In genomic region chr14:86543531-86543930, GRCh38 we compare ENCODE assay signal across 29 cellular contexts.
"Had no signal": no experiment of that assay in that cellular context is flagged by ENCODE, and none has a peak within 500 bp of the region (broad histone marks: within the 10 kb centered on the region; RNA-seq: fewer than 3 reads in every experiment).

No MANE protein-coding gene starts in this region.

- H3K4me1 ChIP-seq: breast epithelium, gastroesophageal sphincter, heart right ventricle, testis had no signal

- H3K9me3 ChIP-seq: breast epithelium, gastroesophageal sphincter, heart right ventricle, testis, uterus had no signal

- DNase-seq: activated B cell treated with CpG ODN at 0.5 μM for 24 hours; activated CD4-positive, alpha-beta T cell treated with anti-CD3 and anti-CD28 coated beads for 36 hours; activated CD4-positive, alpha-beta T cell treated with anti-CD3 and anti-CD28 coated beads, Interleukin-2, amount 50 U/mL, for 4 hours; activated CD8-positive, alpha-beta memory T cell treated with anti-CD3 and anti-CD28 coated beads for 24 hours; activated CD8-positive, alpha-beta memory T cell treated with anti-CD3 and anti-CD28 coated beads, Interleukin-2, amount 50 U/mL, for 4 hours; activated naive CD4-positive, alpha-beta T cell; activated naive CD8-positive, alpha-beta T cell treated with anti-CD3 and anti-CD28 coated beads for 36 hours; activated T-cell treated with anti-CD3 and anti-CD28 coated beads, Interleukin-2, amount 50 U/mL, for 24 hours; amniotic stem cell; dorsolateral prefrontal cortex; effector memory CD8-positive, alpha-beta T cell; heart right ventricle; islet precursor cell; left cardiac atrium; occipital lobe; stimulated activated CD4-positive, alpha-beta T cell treated with anti-CD3 and anti-CD28 coated beads, Interleukin-4, amount 100 ng/mL, for 1 hour; stimulated activated naive CD4-positive, alpha-beta T cell; T1000; testis; trophoblast cell; uterus had no signal

- H3K4me1 Mint-ChIP-seq: activated B cell treated with CpG ODN at 0.5 μM for 24 hours; activated CD4-positive, alpha-beta T cell treated with anti-CD3 and anti-CD28 coated beads for 36 hours; activated naive CD8-positive, alpha-beta T cell treated with anti-CD3 and anti-CD28 coated beads for 36 hours; central memory CD8-positive, alpha-beta T cell; neural crest cell had no signal

- H3K27me3 ChIP-seq: breast epithelium, dorsolateral prefrontal cortex, gastroesophageal sphincter, heart right ventricle, testis, uterus had no signal

- H3K36me3 Mint-ChIP-seq: activated naive CD8-positive, alpha-beta T cell treated with anti-CD3 and anti-CD28 coated beads for 36 hours had no signal

- ATAC-seq: activated CD4-positive, alpha-beta T cell treated with anti-CD3 and anti-CD28 coated beads for 36 hours; effector memory CD8-positive, alpha-beta T cell; esophagus mucosa; gastroesophageal sphincter; heart right ventricle; left cardiac atrium; sciatic nerve had no signal

- H3K4me3 Mint-ChIP-seq: activated B cell treated with CpG ODN at 0.5 μM for 24 hours; activated CD4-positive, alpha-beta T cell treated with anti-CD3 and anti-CD28 coated beads for 36 hours; activated naive CD8-positive, alpha-beta T cell treated with anti-CD3 and anti-CD28 coated beads for 36 hours; activated T-cell treated with anti-CD3 and anti-CD28 coated beads, Interleukin-2, amount 50 U/mL, for 24 hours; central memory CD8-positive, alpha-beta T cell; effector memory CD8-positive, alpha-beta T cell; neural crest cell had no signal

- H3K36me3 ChIP-seq: breast epithelium, gastroesophageal sphincter, heart right ventricle, uterus had no signal

- H3K27me3 Mint-ChIP-seq: activated B cell treated with CpG ODN at 0.5 μM for 24 hours; activated CD4-positive, alpha-beta T cell treated with anti-CD3 and anti-CD28 coated beads for 36 hours; activated naive CD8-positive, alpha-beta T cell treated with anti-CD3 and anti-CD28 coated beads for 36 hours; activated T-cell treated with anti-CD3 and anti-CD28 coated beads, Interleukin-2, amount 50 U/mL, for 24 hours; central memory CD8-positive, alpha-beta T cell; effector memory CD8-positive, alpha-beta T cell had no signal

- H3K27ac Mint-ChIP-seq: activated B cell treated with CpG ODN at 0.5 μM for 24 hours; activated CD4-positive, alpha-beta T cell treated with anti-CD3 and anti-CD28 coated beads for 36 hours; activated naive CD8-positive, alpha-beta T cell treated with anti-CD3 and anti-CD28 coated beads for 36 hours; activated T-cell treated with anti-CD3 and anti-CD28 coated beads, Interleukin-2, amount 50 U/mL, for 24 hours; activated T-helper 2 cell treated with anti-CD3 and anti-CD28 coated beads, Interferon-gamma antibody, Interleukin-2, Interleukin-4, amounts not matched to agents 10 μg/mL and 5 μg/mL and 100 μg/mL, durations not matched to agents 14 hours and 24 hours and 36 hours; effector memory CD8-positive, alpha-beta T cell had no signal

- H3K4me3 ChIP-seq: breast epithelium, dorsolateral prefrontal cortex, gastroesophageal sphincter, heart right ventricle, smooth muscle cell, testis, uterus had no signal

- H3K9me3 Mint-ChIP-seq: activated naive CD8-positive, alpha-beta T cell treated with anti-CD3 and anti-CD28 coated beads for 36 hours; activated T-helper 2 cell treated with anti-CD3 and anti-CD28 coated beads, Interferon-gamma antibody, Interleukin-2, Interleukin-4, amounts not matched to agents 10 μg/mL and 5 μg/mL and 100 μg/mL, durations not matched to agents 14 hours and 24 hours and 36 hours; neural crest cell had no signal
